Comparison of ENCODE assay signal across 24 cellular contexts in the genomic region with DNA sequence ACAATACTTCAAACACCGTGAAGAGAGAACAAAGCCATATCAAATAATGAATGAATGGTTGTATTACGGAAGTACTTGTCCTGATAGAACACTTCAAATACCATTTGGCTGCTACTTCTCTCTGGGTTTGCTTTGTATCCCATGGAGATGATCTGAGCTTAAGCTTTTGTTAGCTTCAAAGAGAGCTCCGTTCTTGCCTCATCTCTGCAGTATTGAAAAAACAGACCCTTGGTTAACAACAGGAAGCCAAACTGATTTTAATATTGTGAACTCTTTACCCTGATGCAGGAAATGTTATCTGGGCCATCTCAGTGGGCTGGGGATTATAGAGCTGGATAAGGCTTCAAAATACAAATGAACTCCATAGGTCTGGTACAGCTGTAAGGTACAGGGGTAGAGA.
A peak's percentile ranks its signal among the peaks of the same experiment; 100 is the strongest.
DNase-seq lines count a peak whose midpoint lies in the region; ATAC-seq and TF ChIP-seq lines count a peak whose summit lies in the region.
"Had no signal": no experiment of that assay in that cellular context is flagged by ENCODE, and none has a peak within 500 bp of the region (broad histone marks: within the 10 kb centered on the region; RNA-seq: fewer than 3 reads in every experiment).

No MANE protein-coding gene starts in this region.

- POLR2A ChIA-PET in WTC11 (lab: Charles Lee): no interaction called here

- H3K27me3 Mint-ChIP-seq in WTC11 (ENCODE audit: low read depth): peaks cover 9% of the 10 kb centered on the region
- H3K27me3 Mint-ChIP-seq: activated CD8-positive, alpha-beta T cell treated with anti-CD3 and anti-CD28 coated beads for 36 hours; activated naive CD8-positive, alpha-beta T cell treated with anti-CD3 and anti-CD28 coated beads, Interleukin-2, amount 50 U/mL, for 24 hours; CD4-positive, alpha-beta T cell had no signal

- H3K27ac ChIP-seq in left lung: no peak overlapping the region
- H3K27ac ChIP-seq in ascending aorta: no peak overlapping the region
- H3K27ac ChIP-seq: neutrophil, PC-9, prostate gland, transverse colon had no signal

- H3K36me3 ChIP-seq in left lung (no peaks in the 10 kb centered on the region), ascending aorta (no peaks in the 10 kb centered on the region)
- H3K36me3 ChIP-seq: neutrophil, prostate gland, transverse colon had no signal

- DNase-seq in DMS53 (lab: John Stamatoyannopoulos, UW) (peak; percentile 87), NCI-H2107 (lab: John Stamatoyannopoulos, UW) (peak; percentile 19), left lung (no peak), WTC11 (ENCODE audit: low spot score) (no peak), ascending aorta (ENCODE audit: low spot score in 2 of 2) (no peak)
- DNase-seq: activated CD4-positive, CD25-positive, alpha-beta regulatory T cell treated with anti-CD3 and anti-CD28 coated beads, Interleukin-2, amount 50 U/mL, for 72 hours; activated CD8-positive, alpha-beta T cell treated with anti-CD3 and anti-CD28 coated beads for 36 hours; activated effector memory CD4-positive, alpha-beta T cell treated with anti-CD3 and anti-CD28 coated beads, Interleukin-2, amount 50 U/mL, for 16 hours; activated naive CD8-positive, alpha-beta T cell treated with anti-CD3 and anti-CD28 coated beads, Interleukin-2, amount 50 U/mL, for 24 hours; activated T-cell treated with anti-CD3 and anti-CD28 coated beads for 4 hours; CD4-positive, alpha-beta T cell; GDM1; NCI-H146; NCI-H226; NK-92 treated with Interleukin-12 subunit alpha and Interleukin-12 subunit beta, amount 100 ng/mL, for 24 hours; PC-9; SHP77; SW 1271; transverse colon had no signal

- peaks cover 65% of the 10 kb centered on the region for H3K36me3 Mint-ChIP-seq in WTC11

- intact Hi-C loops in left lung (cut with DNase I) (no loop called here), ascending aorta (cut with DNase I) (no loop called here)

- no peaks in the 10 kb centered on the region for H3K27me3 ChIP-seq in left lung
- H3K27me3 ChIP-seq in ascending aorta: no peaks in the 10 kb centered on the region
- H3K27me3 ChIP-seq: neutrophil, transverse colon had no signal

- CTCF ChIA-PET in WTC11 (lab: Charles Lee): no interaction called here

- H3K9me3 ChIP-seq in left lung (no peaks in the 10 kb centered on the region), ascending aorta (no peaks in the 10 kb centered on the region)
- H3K9me3 ChIP-seq: neutrophil, prostate gland, transverse colon had no signal

- TF ChIP-seq CTCF in left lung (IDR thresholded peaks at IDR 0.05) (no peak), WTC11 (IDR thresholded peaks at IDR 0.05) (no peak), ascending aorta (IDR thresholded peaks at IDR 0.05) (no peak)

- peaks cover 80% of the 10 kb centered on the region for H3K9me3 Mint-ChIP-seq in WTC11

- no peaks in the 10 kb centered on the region for H3K4me1 Mint-ChIP-seq in WTC11
- H3K4me1 Mint-ChIP-seq: activated naive CD8-positive, alpha-beta T cell treated with anti-CD3 and anti-CD28 coated beads, Interleukin-2, amount 50 U/mL, for 24 hours had no signal

- no peak overlapping the region for H3K4me3 Mint-ChIP-seq in WTC11
- H3K4me3 Mint-ChIP-seq: activated CD8-positive, alpha-beta T cell treated with anti-CD3 and anti-CD28 coated beads for 36 hours; activated naive CD8-positive, alpha-beta T cell treated with anti-CD3 and anti-CD28 coated beads, Interleukin-2, amount 50 U/mL, for 24 hours; CD4-positive, alpha-beta T cell had no signal

- H3K4me1 ChIP-seq in left lung: no peaks in the 10 kb centered on the region
- H3K4me1 ChIP-seq in ascending aorta: no peaks in the 10 kb centered on the region
- H3K4me1 ChIP-seq: prostate gland, transverse colon had no signal

- no peak overlapping the region for H3K27ac Mint-ChIP-seq in WTC11
- H3K27ac Mint-ChIP-seq: activated CD8-positive, alpha-beta T cell treated with anti-CD3 and anti-CD28 coated beads for 36 hours; activated naive CD8-positive, alpha-beta T cell treated with anti-CD3 and anti-CD28 coated beads, Interleukin-2, amount 50 U/mL, for 24 hours; CD4-positive, alpha-beta T cell had no signal

- H3K4me3 ChIP-seq in left lung (no peak overlapping the region), ascending aorta (no peak overlapping the region)
- H3K4me3 ChIP-seq: PC-9, prostate gland, transverse colon had no signal

- ATAC-seq in GM21619 (IDR thresholded peaks at IDR 0.05; ENCODE audit: unreplicated experiment) (peak; percentile 40), left lung (peak; percentile 37), WTC11 (no peak), GM21737 (IDR thresholded peaks at IDR 0.05; ENCODE audit: unreplicated experiment) (no peak), GM21381 (IDR thresholded peaks at IDR 0.05; ENCODE audit: unreplicated experiment) (no peak)
- ATAC-seq: activated CD8-positive, alpha-beta T cell treated with anti-CD3 and anti-CD28 coated beads for 36 hours; activated naive CD8-positive, alpha-beta T cell treated with anti-CD3 and anti-CD28 coated beads, Interleukin-2, amount 50 U/mL, for 24 hours had no signal

TF ChIP-seq in WTC11, 78 proteins besides CTCF, POLR2A, EP300 and RAD21:
- no peak for TF ChIP-seq MXD4 (CRISPR knock-in tag; IDR thresholded peaks at IDR 0.05; ENCODE audit: borderline replicate concordance)
- no peak for TF ChIP-seq TP53 (CRISPR knock-in tag; IDR thresholded peaks at IDR 0.05)
- TF ChIP-seq, protein P1, sequence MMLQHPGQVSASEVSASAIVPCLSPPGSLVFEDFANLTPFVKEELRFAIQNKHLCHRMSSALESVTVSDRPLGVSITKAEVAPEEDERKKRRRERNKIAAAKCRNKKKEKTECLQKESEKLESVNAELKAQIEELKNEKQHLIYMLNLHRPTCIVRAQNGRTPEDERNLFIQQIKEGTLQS (CRISPR knock-in tag; conservative IDR thresholded peaks at IDR 0.05): no peak
- TF ChIP-seq FOXJ3 (CRISPR knock-in tag; IDR thresholded peaks at IDR 0.05; ENCODE audit: borderline replicate concordance): no peak
- TF ChIP-seq, protein P2, sequence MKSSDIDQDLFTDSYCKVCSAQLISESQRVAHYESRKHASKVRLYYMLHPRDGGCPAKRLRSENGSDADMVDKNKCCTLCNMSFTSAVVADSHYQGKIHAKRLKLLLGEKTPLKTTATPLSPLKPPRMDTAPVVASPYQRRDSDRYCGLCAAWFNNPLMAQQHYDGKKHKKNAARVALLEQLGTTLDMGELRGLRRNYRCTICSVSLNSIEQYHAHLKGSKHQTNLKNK (CRISPR knock-in tag; IDR thresholded peaks at IDR 0.05): no peak
- TF ChIP-seq CREB1 (CRISPR knock-in tag; IDR thresholded peaks at IDR 0.05): no peak
- TF ChIP-seq, protein P3, sequence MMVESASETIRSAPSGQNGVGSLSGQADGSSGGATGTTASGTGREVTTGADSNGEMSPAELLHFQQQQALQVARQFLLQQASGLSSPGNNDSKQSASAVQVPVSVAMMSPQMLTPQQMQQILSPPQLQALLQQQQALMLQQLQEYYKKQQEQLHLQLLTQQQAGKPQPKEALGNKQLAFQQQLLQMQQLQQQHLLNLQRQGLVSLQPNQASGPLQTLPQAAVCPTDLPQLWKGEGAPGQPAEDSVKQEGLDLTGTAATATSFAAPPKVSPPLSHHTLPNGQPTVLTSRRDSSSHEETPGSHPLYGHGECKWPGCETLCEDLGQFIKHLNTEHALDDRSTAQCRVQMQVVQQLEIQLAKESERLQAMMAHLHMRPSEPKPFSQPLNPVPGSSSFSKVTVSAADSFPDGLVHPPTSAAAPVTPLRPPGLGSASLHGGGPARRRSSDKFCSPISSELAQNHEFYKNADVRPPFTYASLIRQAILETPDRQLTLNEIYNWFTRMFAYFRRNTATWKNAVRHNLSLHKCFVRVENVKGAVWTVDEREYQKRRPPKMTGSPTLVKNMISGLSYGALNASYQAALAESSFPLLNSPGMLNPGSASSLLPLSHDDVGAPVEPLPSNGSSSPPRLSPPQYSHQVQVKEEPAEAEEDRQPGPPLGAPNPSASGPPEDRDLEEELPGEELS (CRISPR knock-in tag; IDR thresholded peaks at IDR 0.05): no peak
- TF ChIP-seq, protein P4, sequence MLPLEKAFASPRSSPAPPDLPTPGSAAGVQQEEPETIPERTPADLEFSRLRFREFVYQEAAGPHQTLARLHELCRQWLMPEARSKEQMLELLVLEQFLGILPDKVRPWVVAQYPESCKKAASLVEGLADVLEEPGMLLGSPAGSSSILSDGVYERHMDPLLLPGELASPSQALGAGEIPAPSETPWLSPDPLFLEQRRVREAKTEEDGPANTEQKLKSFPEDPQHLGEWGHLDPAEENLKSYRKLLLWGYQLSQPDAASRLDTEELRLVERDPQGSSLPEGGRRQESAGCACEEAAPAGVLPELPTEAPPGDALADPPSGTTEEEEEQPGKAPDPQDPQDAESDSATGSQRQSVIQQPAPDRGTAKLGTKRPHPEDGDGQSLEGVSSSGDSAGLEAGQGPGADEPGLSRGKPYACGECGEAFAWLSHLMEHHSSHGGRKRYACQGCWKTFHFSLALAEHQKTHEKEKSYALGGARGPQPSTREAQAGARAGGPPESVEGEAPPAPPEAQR (CRISPR knock-in tag; IDR thresholded peaks at IDR 0.05): no peak
- no peak for TF ChIP-seq SOX15 (CRISPR knock-in tag; IDR thresholded peaks at IDR 0.05)
- no peak for TF ChIP-seq ZNF423 (CRISPR knock-in tag; IDR thresholded peaks at IDR 0.05)
- no peak for TF ChIP-seq SP1 (CRISPR knock-in tag; conservative IDR thresholded peaks at IDR 0.05)

Comparison
In these comparisons a context has a peak if more than half of its experiments do, and no peak if none do; other contexts are left out.
1. DNase-seq: peak in DMS53 (single experiment) and NCI-H2107 (single experiment); none in left lung (0 of 2), WTC11 (single experiment) and ascending aorta (0 of 2).
2. ATAC-seq: peak in GM21619 (single experiment) and left lung (single experiment); none in WTC11 (single experiment), GM21737 (single experiment) and GM21381 (single experiment).